In genomic region chr4:174358410-174358809, GRCh38 we compare ENCODE assay signal across 1 cellular context.
TF ChIP-seq lines count a peak whose summit lies in the region.

No MANE protein-coding gene starts in this region.

TF ChIP-seq in GM23338, 12 proteins besides CTCF, POLR2A, EP300 and RAD21 (continued from another document):
- TF ChIP-seq ZNF462 (CRISPR knock-in tag; IDR thresholded peaks at IDR 0.05) (no peak), NANOG (IDR thresholded peaks at IDR 0.05; ENCODE audit: borderline replicate concordance) (no peak), ZNF331 (CRISPR knock-in tag; IDR thresholded peaks at IDR 0.05; ENCODE audit: low read depth) (no peak), POLR2AphosphoS5 (IDR thresholded peaks at IDR 0.05; ENCODE audit: low read depth) (no peak)
